ENCODE assay signal across 14 cellular contexts in the genomic region with DNA sequence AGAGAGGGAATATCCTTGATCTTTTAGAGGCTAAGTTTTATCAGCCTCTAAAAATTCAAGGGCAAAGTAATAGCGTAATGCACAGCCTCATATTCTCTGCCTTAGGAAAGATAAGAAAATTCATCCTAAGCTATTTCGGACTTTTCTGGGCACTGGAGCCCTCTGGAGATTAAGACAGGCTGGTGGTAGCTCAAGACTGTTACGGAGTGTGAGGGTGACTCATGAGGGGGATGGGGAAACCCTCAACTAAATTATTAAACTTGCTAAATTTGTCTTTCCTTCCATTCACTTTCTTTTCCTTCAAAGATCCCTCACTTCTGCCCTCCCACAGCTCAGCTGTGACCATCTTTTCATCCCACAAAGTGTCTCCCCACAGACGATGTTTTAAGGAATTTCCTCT.
"Had no signal": no experiment of that assay in that cellular context is flagged by ENCODE, and none has a peak within 500 bp of the region (broad histone marks: within the 10 kb centered on the region; RNA-seq: fewer than 3 reads in every experiment).

No MANE protein-coding gene starts in this region.

- DNase-seq: activated CD4-positive, alpha-beta memory T cell treated with anti-CD3 and anti-CD28 coated beads, Interleukin-2, amount 10 ng/mL, durations not matched to agents 7 days and 5 days; activated CD4-positive, alpha-beta T cell treated with anti-CD3 and anti-CD28 coated beads for 36 hours; activated CD8-positive, alpha-beta memory T cell treated with anti-CD3 and anti-CD28 coated beads, Interleukin-2, amount 50 U/mL, for 48 hours; activated naive CD4-positive, alpha-beta T cell; mammary epithelial cell; mucosa of descending colon; natural killer cell; nucleus accumbens; psoas muscle; T-cell; T1000; WERI-Rb-1 had no signal

- H3K36me3 ChIP-seq: tibial artery, WERI-Rb-1 had no signal

- H3K9me3 ChIP-seq: mucosa of descending colon, psoas muscle, tibial artery had no signal

- H3K4me3 ChIP-seq: mucosa of descending colon, psoas muscle, tibial artery had no signal

- H3K27ac ChIP-seq: tibial artery, WERI-Rb-1 had no signal

- H3K4me1 ChIP-seq: psoas muscle, tibial artery had no signal

- ATAC-seq: activated CD4-positive, alpha-beta T cell treated with anti-CD3 and anti-CD28 coated beads for 36 hours; mucosa of descending colon; natural killer cell; psoas muscle; stimulated activated effector memory CD8-positive, alpha-beta T cell treated with anti-CD3 and anti-CD28 coated beads, Interleukin-12 subunit alpha, Interleukin-12 subunit beta, amount 100 ng/mL, for 72 hours; T-cell had no signal
